In genomic region chr13:80010846-80011245, GRCh38 we compare ENCODE assay signal across 19 cellular contexts.
"Had no signal": no experiment of that assay in that cellular context is flagged by ENCODE, and none has a peak within 500 bp of the region (broad histone marks: within the 10 kb centered on the region; RNA-seq: fewer than 3 reads in every experiment).

No MANE protein-coding gene starts in this region.

- DNase-seq: activated CD4-positive, alpha-beta T cell treated with anti-CD3 and anti-CD28 coated beads, Interleukin-2, amount 50 U/mL, for 1 hour; activated effector memory CD4-positive, alpha-beta T cell treated with anti-CD3 and anti-CD28 coated beads, Interleukin-2, amount 50 U/mL, for 16 hours; activated T-cell treated with anti-CD3 and anti-CD28 coated beads, Interleukin-2, amount 50 U/mL, for 24 hours; aorta; effector CD4-positive, alpha-beta T cell; mammary epithelial cell; nephron progenitor cell; sigmoid colon; stimulated activated CD4-positive, alpha-beta T cell treated with anti-CD3 and anti-CD28 coated beads, Interleukin-12 subunit alpha, Interleukin-12 subunit beta, amount 100 ng/mL, for 4 hours; stimulated activated naive CD8-positive, alpha-beta T cell treated with anti-CD3 and anti-CD28 coated beads, Interleukin-15, amount 100 ng/mL, for 72 hours; SW 1271; thyroid gland; uterus had no signal

- H3K9me3 Mint-ChIP-seq: activated naive CD4-positive, alpha-beta T cell treated with anti-CD3 and anti-CD28 coated beads, Interleukin-2, amount 50 U/mL, for 72 hours; activated T-cell treated with anti-CD3 and anti-CD28 coated beads, Interleukin-2, amount 50 U/mL, for 24 hours; stimulated activated naive CD8-positive, alpha-beta T cell treated with anti-CD3 and anti-CD28 coated beads, Interleukin-15, amount 100 ng/mL, for 72 hours; T-helper 2 cell treated with Interferon-gamma antibody and Interleukin-4, amounts not matched to agents 5 μg/mL and 100 μg/mL, for 36 hours had no signal

- ATAC-seq: activated naive CD4-positive, alpha-beta T cell treated with anti-CD3 and anti-CD28 coated beads, Interleukin-2, amount 50 U/mL, for 72 hours; gastroesophageal sphincter; stimulated activated naive CD8-positive, alpha-beta T cell treated with anti-CD3 and anti-CD28 coated beads, Interleukin-15, amount 100 ng/mL, for 72 hours had no signal

- H3K4me1 Mint-ChIP-seq: stimulated activated naive CD8-positive, alpha-beta T cell treated with anti-CD3 and anti-CD28 coated beads, Interleukin-15, amount 100 ng/mL, for 72 hours had no signal

- H3K4me3 Mint-ChIP-seq: activated T-cell treated with anti-CD3 and anti-CD28 coated beads, Interleukin-2, amount 50 U/mL, for 24 hours; nephron progenitor cell; stimulated activated naive CD8-positive, alpha-beta T cell treated with anti-CD3 and anti-CD28 coated beads, Interleukin-15, amount 100 ng/mL, for 72 hours; T-helper 2 cell treated with Interferon-gamma antibody and Interleukin-4, amounts not matched to agents 5 μg/mL and 100 μg/mL, for 36 hours had no signal

- H3K27ac ChIP-seq: breast epithelium, gastroesophageal sphincter, hepatocyte, sigmoid colon, SJSA1, thyroid gland, uterus had no signal

- H3K36me3 Mint-ChIP-seq: activated naive CD4-positive, alpha-beta T cell treated with anti-CD3 and anti-CD28 coated beads, Interleukin-2, amount 50 U/mL, for 72 hours had no signal

- H3K27ac Mint-ChIP-seq: activated naive CD4-positive, alpha-beta T cell treated with anti-CD3 and anti-CD28 coated beads, Interleukin-2, amount 50 U/mL, for 72 hours; activated T-cell treated with anti-CD3 and anti-CD28 coated beads, Interleukin-2, amount 50 U/mL, for 24 hours; stimulated activated naive CD8-positive, alpha-beta T cell treated with anti-CD3 and anti-CD28 coated beads, Interleukin-15, amount 100 ng/mL, for 72 hours; T-helper 2 cell treated with Interferon-gamma antibody and Interleukin-4, amounts not matched to agents 5 μg/mL and 100 μg/mL, for 36 hours had no signal

- H3K27me3 Mint-ChIP-seq: activated T-cell treated with anti-CD3 and anti-CD28 coated beads, Interleukin-2, amount 50 U/mL, for 24 hours; stimulated activated naive CD8-positive, alpha-beta T cell treated with anti-CD3 and anti-CD28 coated beads, Interleukin-15, amount 100 ng/mL, for 72 hours had no signal
